ENCODE assay signal across 8 cellular contexts in the genomic region with DNA sequence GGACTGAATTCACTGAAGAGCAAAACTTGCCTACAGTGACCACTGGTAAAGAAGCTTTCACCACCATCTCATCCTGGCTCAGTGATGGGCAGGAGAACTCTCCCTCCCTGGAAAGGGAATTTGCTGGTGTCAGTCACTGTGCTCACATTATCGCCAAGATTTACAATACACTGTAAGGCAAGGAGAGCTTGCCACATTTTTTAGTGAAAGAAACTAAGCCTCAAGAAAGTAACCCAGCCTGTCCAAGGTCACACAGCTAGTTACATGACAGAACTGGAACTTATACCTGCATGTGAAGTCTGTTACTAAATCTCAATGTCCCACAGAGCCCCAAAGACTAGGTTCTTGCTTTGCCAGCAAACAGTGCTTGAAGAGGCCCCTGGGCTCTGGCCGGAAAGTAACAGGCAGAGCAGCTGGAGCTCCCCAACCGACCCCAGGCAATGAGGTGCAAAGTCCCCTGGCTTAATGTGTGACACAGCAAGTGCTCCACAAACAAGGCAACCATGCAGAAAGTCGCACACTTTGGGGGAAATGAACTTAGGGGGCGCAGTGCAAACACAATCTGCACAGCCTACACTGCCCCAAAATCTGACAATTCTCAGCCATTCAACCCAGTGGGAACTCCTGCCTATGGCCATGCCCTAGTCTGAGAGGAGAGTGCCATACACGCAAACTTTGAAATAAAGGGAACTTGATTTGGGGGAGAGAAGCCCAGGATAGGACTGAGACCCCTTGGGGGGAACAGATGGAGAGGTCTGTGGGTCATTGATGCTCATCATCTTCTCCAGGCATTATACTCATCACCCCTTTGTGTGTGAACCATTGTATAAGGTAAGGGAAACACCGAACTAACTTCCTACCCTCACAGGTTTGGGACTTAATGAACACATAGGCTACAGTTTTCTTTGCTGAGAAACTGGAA. TPM values are rescaled to one million over a fixed set of nuclear protein-coding genes. Genes with fewer than 3 reads are reported as not detected.
DNase-seq lines count a peak whose midpoint lies in the region; ATAC-seq and TF ChIP-seq lines count a peak whose summit lies in the region.

No MANE protein-coding gene starts in this region.

- H3K27me3 ChIP-seq in SJCRH30: no peaks in the 10 kb centered on the region
- no peaks in the 10 kb centered on the region for H3K27me3 ChIP-seq in ectodermal cell (ENCODE audit: control insufficient read depth, insufficient read depth, low read length, poor library complexity, severe bottlenecking)

- ATAC-seq in natural killer cell: peak in 2 of 3 donors; percentile 4
- ATAC-seq in HG03565 (IDR thresholded peaks at IDR 0.05; ENCODE audit: unreplicated experiment): no peak
- ATAC-seq in GM18511 (IDR thresholded peaks at IDR 0.05; ENCODE audit: unreplicated experiment): no peak

- peak overlapping the region; percentile 84 to 97 for H3K27ac Mint-ChIP-seq in natural killer cell

- H3K4me3 Mint-ChIP-seq in natural killer cell: peak overlapping the region; percentile 98

- H3K27ac ChIP-seq in SJCRH30 (peak overlapping the region; percentile 76), ectodermal cell (ENCODE audit: insufficient read depth, low read depth, low read length, poor library complexity, severe bottlenecking) (peak overlapping the region; percentile 31)

- TF ChIP-seq CTCF in natural killer cell (IDR thresholded peaks at IDR 0.05): peak; percentile 29

- H3K36me3 ChIP-seq in SJCRH30: peaks cover 9% of the 10 kb centered on the region
- peaks cover 6% of the 10 kb centered on the region for H3K36me3 ChIP-seq in ectodermal cell (ENCODE audit: control insufficient read depth, insufficient read depth, low read length)

- no peaks in the 10 kb centered on the region for H3K27me3 Mint-ChIP-seq in natural killer cell (ENCODE audit: low read depth in 2 of 2)

- H3K4me1 Mint-ChIP-seq in natural killer cell: peaks cover 74 to 78% of the 10 kb centered on the region in 2 donors

- peaks cover 35% of the 10 kb centered on the region for H3K4me1 ChIP-seq in SJCRH30
- peaks cover 23% of the 10 kb centered on the region for H3K4me1 ChIP-seq in ectodermal cell (ENCODE audit: control insufficient read depth, insufficient read depth, low read length)

- no peaks in the 10 kb centered on the region for H3K9me3 Mint-ChIP-seq in natural killer cell

- intact Hi-C loops in natural killer cell (cut with micrococcal nuclease): no loop called here

- H3K36me3 Mint-ChIP-seq in natural killer cell: no peaks in the 10 kb centered on the region

- H3K4me3 ChIP-seq in SJCRH30 (peak overlapping the region; percentile 84), ectodermal cell (ENCODE audit: insufficient read depth, low read depth, low read length) (peak overlapping the region; percentile 22)

- 41 to 54% methylated on average over 7 of the region's 7 CpGs for WGBS in ectodermal cell, 2 experiments

- H3K9me3 ChIP-seq in SJCRH30 (replicated peaks) (no peaks in the 10 kb centered on the region), ectodermal cell (ENCODE audit: control insufficient read depth, low read length) (no peaks in the 10 kb centered on the region)

- DNase-seq in NCI-H82 (lab: John Stamatoyannopoulos, UW) (peak; percentile 27), NCI-H82 treated with DMSO at 0.1 percent for 48 hours (lab: John Stamatoyannopoulos, UW; ENCODE audit: unreplicated experiment) (no peak), SJCRH30 (peak; percentile 81 to 88), natural killer cell (peak; percentile 34), H4 (ENCODE audit: low spot score) (no peak)

RNA-seq across cellular contexts. Expression of a gene that starts 1.9 kb away (rescaled TPM):
- 33.1 and 33.4 TPM in 2 replicates for total RNA-seq in SJCRH30 (2014; rRNA removed; shearing (Covaris generic))
- polyA plus RNA-seq in ectodermal cell (2013, experiment 1 of 4): 63.5 TPM
- 72.1 TPM for polyA plus RNA-seq in ectodermal cell (2013, experiment 2 of 4)
- polyA plus RNA-seq in ectodermal cell (2013, experiment 3 of 4): 42.4 TPM
- 45.8 TPM for polyA plus RNA-seq in ectodermal cell (2013, experiment 4 of 4)
- total RNA-seq in natural killer cell: 10 to 100 TPM; 67.4 to 92.6 (median 78.6) TPM
- 34.2 and 42.6 TPM in 2 replicates for total RNA-seq in H4 (2014; rRNA removed; shearing (Covaris generic))

RNA-seq across cellular contexts. Expression of a gene that starts 18.3 kb away (rescaled TPM):
- 237 and 240 TPM in 2 replicates for total RNA-seq in SJCRH30 (2014; rRNA removed; shearing (Covaris generic))
- 123 TPM for polyA plus RNA-seq in ectodermal cell (2013, experiment 1 of 4)
- 108 TPM for polyA plus RNA-seq in ectodermal cell (2013, experiment 2 of 4)
- polyA plus RNA-seq in ectodermal cell (2013, experiment 3 of 4): 120 TPM
- polyA plus RNA-seq in ectodermal cell (2013, experiment 4 of 4): 121 TPM
- 1 to 10 TPM; 2.2 to 4.2 (median 2.2) TPM for total RNA-seq in natural killer cell
- 111 and 128 TPM in 2 replicates for total RNA-seq in H4 (2014; rRNA removed; shearing (Covaris generic))

Comparison
In these comparisons a context has a peak if more than half of its experiments do, and no peak if none do; other contexts are left out.
1. DNase-seq: peak in NCI-H82 (single experiment), SJCRH30 (2 of 2) and natural killer cell (single experiment); none in NCI-H82 treated with DMSO at 0.1 percent for 48 hours (single experiment) and H4 (single experiment).
2. ATAC-seq: peak in natural killer cell (2 of 3); none in HG03565 (single experiment) and GM18511 (single experiment).
3. RNA of a gene that starts 18.3 kb away (total RNA-seq): 237 to 240 TPM in SJCRH30 and 111 to 128 TPM in H4; 2.2 to 4.2 TPM in natural killer cell; every median in the first group is over 10 times any median in the second.